In genomic region chr18:38262666-38263065, GRCh38 we compare ENCODE assay signal across 22 cellular contexts.
"Had no signal": no experiment of that assay in that cellular context is flagged by ENCODE, and none has a peak within 500 bp of the region (broad histone marks: within the 10 kb centered on the region; RNA-seq: fewer than 3 reads in every experiment).

No MANE protein-coding gene starts in this region.

- H3K27ac ChIP-seq: colonic mucosa, esophagus muscularis mucosa, foreskin keratinocyte, gastroesophageal sphincter, heart left ventricle, hepatocyte, left ventricle myocardium inferior, lower lobe of right lung had no signal

- H3K4me1 ChIP-seq: colonic mucosa, esophagus muscularis mucosa, foreskin keratinocyte, gastroesophageal sphincter, heart left ventricle, left ventricle myocardium inferior, lower lobe of right lung had no signal

- H3K36me3 ChIP-seq: colonic mucosa, esophagus muscularis mucosa, gastroesophageal sphincter, heart left ventricle, left ventricle myocardium inferior, lower lobe of right lung had no signal

- H3K4me3 ChIP-seq: colonic mucosa, esophagus muscularis mucosa, gastroesophageal sphincter, heart left ventricle, hepatocyte, left ventricle myocardium inferior, lower lobe of right lung, mucosa of descending colon had no signal

- H3K27me3 ChIP-seq: colonic mucosa, esophagus muscularis mucosa, gastroesophageal sphincter, heart left ventricle, hepatocyte had no signal

- DNase-seq: colonic mucosa; cortex of kidney; effector CD8-positive, alpha-beta T cell; effector memory CD8-positive, alpha-beta T cell; endodermal cell; foreskin keratinocyte; heart left ventricle; hypothalamus; immature natural killer cell; islet precursor cell; kidney; kidney glomerular epithelial cell; left colon; left ventricle myocardium inferior; lower lobe of right lung; mesenchymal stem cell; mucosa of descending colon; naive B cell had no signal

- ATAC-seq: effector memory CD8-positive, alpha-beta T cell; foreskin keratinocyte; gastroesophageal sphincter; heart left ventricle; left colon; left lobe of liver; lower lobe of right lung; mucosa of descending colon had no signal

- H3K9me3 ChIP-seq: colonic mucosa, lower lobe of right lung had no signal
